In the genomic region with DNA sequence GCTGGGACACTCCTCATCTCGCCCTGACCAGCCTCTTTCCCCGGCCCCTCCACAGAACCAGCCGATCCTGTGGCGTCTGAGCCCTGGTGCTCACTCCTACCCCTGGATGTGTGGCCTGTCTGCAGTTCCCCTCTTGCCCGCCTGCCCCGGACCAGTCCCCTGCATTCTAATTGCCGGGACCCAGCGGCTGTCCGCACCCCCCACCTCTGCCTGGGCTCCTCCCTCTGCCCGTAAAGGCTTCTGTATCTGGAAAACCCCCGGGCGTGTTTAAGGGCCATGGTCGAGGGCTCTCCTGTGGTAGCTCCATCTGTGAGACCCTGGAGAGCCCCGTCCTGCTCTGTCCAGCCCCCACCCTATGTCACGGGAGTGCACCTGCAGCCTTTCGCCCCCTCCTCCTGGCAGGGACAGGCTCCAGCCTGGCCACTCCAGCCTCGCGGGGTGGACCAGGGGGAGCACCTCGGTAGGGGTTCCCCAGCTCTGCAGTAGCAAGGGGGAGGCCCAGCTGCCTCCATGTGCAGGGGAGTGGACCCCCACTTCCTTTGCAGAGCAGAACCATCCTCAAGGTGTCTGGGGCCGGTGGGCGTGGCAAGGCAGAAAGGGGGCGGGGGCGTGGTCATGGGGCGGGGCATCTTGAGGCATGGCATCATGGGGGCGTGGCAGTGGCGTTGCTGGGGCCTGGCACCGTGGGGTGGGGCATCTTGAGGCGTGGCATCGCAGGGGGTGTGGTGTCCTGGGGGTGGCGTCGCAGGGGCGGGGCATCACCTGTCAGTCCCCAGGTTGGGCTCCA, we compare ENCODE assay signal across 12 cellular contexts.
DNase-seq lines count a peak whose midpoint lies in the region; ATAC-seq and TF ChIP-seq lines count a peak whose summit lies in the region.
"Had no signal": no experiment of that assay in that cellular context is flagged by ENCODE, and none has a peak within 500 bp of the region (broad histone marks: within the 10 kb centered on the region; RNA-seq: fewer than 3 reads in every experiment).

No MANE protein-coding gene starts in this region.

- H3K9ac ChIP-seq in Karpas-422 (ENCODE audit: low read length) = no peak overlapping the region

- no peaks in the 10 kb centered on the region for H3K4me1 Mint-ChIP-seq in activated CD4-positive, alpha-beta T cell treated with anti-CD3 and anti-CD28 coated beads for 36 hours
- H3K4me1 Mint-ChIP-seq in activated CD4-positive, alpha-beta T cell treated with anti-CD3 and anti-CD28 coated beads, Interleukin-2, amount 10 ng/mL, durations not matched to agents 7 days and 5 days = no peaks in the 10 kb centered on the region
- peaks cover 0 to 2% of the 10 kb centered on the region in 2 donors for H3K4me1 Mint-ChIP-seq in stimulated activated naive B cell treated with anti-CD40 and anti-IgM and Interleukin-4, amounts not matched to agents 10 μg/mL and 1 μg/mL and 100 μg/mL, for 72 hours

- 81 to 82% methylated on average over 20 to 27 of the region's 32 CpGs for WGBS in body of pancreas, 2 donors

- H3K9me3 ChIP-seq in Karpas-422 (ENCODE audit: low read length) = no peaks in the 10 kb centered on the region
- H3K9me3 ChIP-seq in body of pancreas = no peaks in the 10 kb centered on the region
- H3K9me3 ChIP-seq: prostate gland had no signal

- H3K36me3 ChIP-seq in Karpas-422 (ENCODE audit: insufficient read depth, low read length) (no peaks in the 10 kb centered on the region), body of pancreas (replicated peaks in 1 of 2; ENCODE audit: insufficient read depth in 1 of 2, low read depth in 2 of 2) (no peaks in the 10 kb centered on the region)
- H3K36me3 ChIP-seq: prostate gland had no signal

- POLR2A ChIA-PET in activated CD4-positive, alpha-beta T cell treated with anti-CD3 and anti-CD28 coated beads for 36 hours (lab: Charles Lee) = no interaction called here
- POLR2A ChIA-PET in activated CD4-positive, alpha-beta T cell treated with anti-CD3 and anti-CD28 coated beads, Interleukin-2, amount 10 ng/mL, durations not matched to agents 7 days and 5 days (lab: Charles Lee) = no interaction called here

- CTCF ChIA-PET in activated CD4-positive, alpha-beta T cell treated with anti-CD3 and anti-CD28 coated beads for 36 hours (lab: Charles Lee) = interaction anchor here (0.6 kb wide), 1 partner anchor 389 kb away, joined by 3 read pairs; no protein-coding TSS in a partner anchor
- CTCF ChIA-PET in activated CD4-positive, alpha-beta T cell treated with anti-CD3 and anti-CD28 coated beads, Interleukin-2, amount 10 ng/mL, durations not matched to agents 7 days and 5 days (lab: Charles Lee) = no interaction called here

- H3K79me2 ChIP-seq in Karpas-422 (ENCODE audit: low read length) = no peaks in the 10 kb centered on the region

- peak; percentile 51 for DNase-seq in activated CD4-positive, alpha-beta T cell treated with anti-CD3 and anti-CD28 coated beads for 36 hours
- no peak for DNase-seq in activated CD4-positive, alpha-beta T cell treated with anti-CD3 and anti-CD28 coated beads, Interleukin-2, amount 10 ng/mL, durations not matched to agents 7 days and 5 days
- DNase-seq in Karpas-422 (peak; percentile 96), body of pancreas (peak in 3 of 4 donors; percentile 8 to 11 (median 10)), DMS79 (lab: John Stamatoyannopoulos, UW) (no peak), NCI-H2107 treated with DMSO at 0.1 percent for 48 hours (lab: John Stamatoyannopoulos, UW; ENCODE audit: unreplicated experiment) (no peak)
- DNase-seq in stimulated activated naive B cell treated with anti-CD40 and anti-IgM and Interleukin-4, amounts not matched to agents 10 μg/mL and 1 μg/mL and 100 μg/mL, for 72 hours = no peak
- DNase-seq: AML-193; effector memory CD8-positive, alpha-beta T cell; IMR-90 had no signal

- H3K4me3 ChIP-seq in Karpas-422 (ENCODE audit: low read length) = no peak overlapping the region
- H3K4me3 ChIP-seq in body of pancreas = no peak overlapping the region
- H3K4me3 ChIP-seq: prostate gland had no signal

- no peak overlapping the region for H2AFZ ChIP-seq in Karpas-422 (ENCODE audit: low read length)

- no peaks in the 10 kb centered on the region for H3K9me3 Mint-ChIP-seq in activated CD4-positive, alpha-beta T cell treated with anti-CD3 and anti-CD28 coated beads for 36 hours (ENCODE audit: low read depth)
- H3K9me3 Mint-ChIP-seq in activated CD4-positive, alpha-beta T cell treated with anti-CD3 and anti-CD28 coated beads, Interleukin-2, amount 10 ng/mL, durations not matched to agents 7 days and 5 days = no peaks in the 10 kb centered on the region
- no peaks in the 10 kb centered on the region for H3K9me3 Mint-ChIP-seq in stimulated activated naive B cell treated with anti-CD40 and anti-IgM and Interleukin-4, amounts not matched to agents 10 μg/mL and 1 μg/mL and 100 μg/mL, for 72 hours
- H3K9me3 Mint-ChIP-seq: effector memory CD8-positive, alpha-beta T cell had no signal

- H3K27me3 ChIP-seq in Karpas-422 (ENCODE audit: low read length) = no peaks in the 10 kb centered on the region
- no peaks in the 10 kb centered on the region for H3K27me3 ChIP-seq in body of pancreas

- H4K20me1 ChIP-seq in Karpas-422 (ENCODE audit: insufficient read depth, low read depth, low read length) = peaks cover 10% of the 10 kb centered on the region; the same call in 1 of the 2 replicates

- intact Hi-C loops in activated CD4-positive, alpha-beta T cell treated with anti-CD3 and anti-CD28 coated beads for 36 hours (cut with DNase I, micrococcal nuclease) = no loop called here
- intact Hi-C loops in body of pancreas (cut with DNase I) = no loop called here

- no peak for TF ChIP-seq CTCF in body of pancreas (IDR thresholded peaks at IDR 0.05)

- H3K36me3 Mint-ChIP-seq in activated CD4-positive, alpha-beta T cell treated with anti-CD3 and anti-CD28 coated beads for 36 hours (ENCODE audit: low read depth) = no peaks in the 10 kb centered on the region
- no peaks in the 10 kb centered on the region for H3K36me3 Mint-ChIP-seq in activated CD4-positive, alpha-beta T cell treated with anti-CD3 and anti-CD28 coated beads, Interleukin-2, amount 10 ng/mL, durations not matched to agents 7 days and 5 days (ENCODE audit: low read depth)
- H3K36me3 Mint-ChIP-seq in stimulated activated naive B cell treated with anti-CD40 and anti-IgM and Interleukin-4, amounts not matched to agents 10 μg/mL and 1 μg/mL and 100 μg/mL, for 72 hours = no peaks in the 10 kb centered on the region

- H3K4me3 Mint-ChIP-seq in activated CD4-positive, alpha-beta T cell treated with anti-CD3 and anti-CD28 coated beads for 36 hours = no peak overlapping the region
- no peak overlapping the region for H3K4me3 Mint-ChIP-seq in activated CD4-positive, alpha-beta T cell treated with anti-CD3 and anti-CD28 coated beads, Interleukin-2, amount 10 ng/mL, durations not matched to agents 7 days and 5 days
- H3K4me3 Mint-ChIP-seq in stimulated activated naive B cell treated with anti-CD40 and anti-IgM and Interleukin-4, amounts not matched to agents 10 μg/mL and 1 μg/mL and 100 μg/mL, for 72 hours = no peak overlapping the region
- H3K4me3 Mint-ChIP-seq: effector memory CD8-positive, alpha-beta T cell had no signal

- TF ChIP-seq POLR2A in body of pancreas (IDR thresholded peaks at IDR 0.05) = no peak

- no peak overlapping the region for H3K4me2 ChIP-seq in Karpas-422 (ENCODE audit: low read depth, low read length, poor library complexity, severe bottlenecking)

- H3K27ac Mint-ChIP-seq in activated CD4-positive, alpha-beta T cell treated with anti-CD3 and anti-CD28 coated beads for 36 hours = no peak overlapping the region
- no peak overlapping the region for H3K27ac Mint-ChIP-seq in activated CD4-positive, alpha-beta T cell treated with anti-CD3 and anti-CD28 coated beads, Interleukin-2, amount 10 ng/mL, durations not matched to agents 7 days and 5 days
- no peak overlapping the region for H3K27ac Mint-ChIP-seq in stimulated activated naive B cell treated with anti-CD40 and anti-IgM and Interleukin-4, amounts not matched to agents 10 μg/mL and 1 μg/mL and 100 μg/mL, for 72 hours

- no peaks in the 10 kb centered on the region for H3K27me3 Mint-ChIP-seq in activated CD4-positive, alpha-beta T cell treated with anti-CD3 and anti-CD28 coated beads for 36 hours
- H3K27me3 Mint-ChIP-seq in activated CD4-positive, alpha-beta T cell treated with anti-CD3 and anti-CD28 coated beads, Interleukin-2, amount 10 ng/mL, durations not matched to agents 7 days and 5 days = no peaks in the 10 kb centered on the region
- H3K27me3 Mint-ChIP-seq in stimulated activated naive B cell treated with anti-CD40 and anti-IgM and Interleukin-4, amounts not matched to agents 10 μg/mL and 1 μg/mL and 100 μg/mL, for 72 hours = no peaks in the 10 kb centered on the region
- H3K27me3 Mint-ChIP-seq: effector memory CD8-positive, alpha-beta T cell had no signal

- H3K27ac ChIP-seq in Karpas-422 (ENCODE audit: low read length) (no peak overlapping the region), body of pancreas (no peak overlapping the region)
- H3K27ac ChIP-seq: prostate gland had no signal

- peak; percentile 53 for ATAC-seq in activated CD4-positive, alpha-beta T cell treated with anti-CD3 and anti-CD28 coated beads for 36 hours
- no peak for ATAC-seq in body of pancreas
- peak; percentile 38 to 50 for ATAC-seq in stimulated activated naive B cell treated with anti-CD40 and anti-IgM and Interleukin-4, amounts not matched to agents 10 μg/mL and 1 μg/mL and 100 μg/mL, for 72 hours (replicated peaks)
- ATAC-seq in HG02852 (IDR thresholded peaks at IDR 0.05; ENCODE audit: unreplicated experiment) = no peak
- ATAC-seq: effector memory CD8-positive, alpha-beta T cell had no signal

- H3K9me2 ChIP-seq in Karpas-422 (replicated peaks; ENCODE audit: insufficient read depth, low read length) = no peaks in the 10 kb centered on the region

- peaks cover 3% of the 10 kb centered on the region; the same call in 1 of the 2 replicates for H3K4me1 ChIP-seq in Karpas-422 (ENCODE audit: low read length)
- no peaks in the 10 kb centered on the region for H3K4me1 ChIP-seq in body of pancreas
- H3K4me1 ChIP-seq: prostate gland had no signal

Comparison
In these comparisons a context has a peak if more than half of its experiments do, and no peak if none do; other contexts are left out.
1. DNase-seq: peak in activated CD4-positive, alpha-beta T cell treated with anti-CD3 and anti-CD28 coated beads for 36 hours (single experiment), Karpas-422 (single experiment) and body of pancreas (3 of 4); none in activated CD4-positive, alpha-beta T cell treated with anti-CD3 and anti-CD28 coated beads, Interleukin-2, amount 10 ng/mL, durations not matched to agents 7 days and 5 days (single experiment), stimulated activated naive B cell treated with anti-CD40 and anti-IgM and Interleukin-4, amounts not matched to agents 10 μg/mL and 1 μg/mL and 100 μg/mL, for 72 hours (single experiment), DMS79 (single experiment) and NCI-H2107 treated with DMSO at 0.1 percent for 48 hours (single experiment).
2. ATAC-seq: peak in activated CD4-positive, alpha-beta T cell treated with anti-CD3 and anti-CD28 coated beads for 36 hours (single experiment) and stimulated activated naive B cell treated with anti-CD40 and anti-IgM and Interleukin-4, amounts not matched to agents 10 μg/mL and 1 μg/mL and 100 μg/mL, for 72 hours (2 of 2); none in body of pancreas (single experiment) and HG02852 (single experiment).